ENCODE assay signal across 11 cellular contexts in the genomic region with DNA sequence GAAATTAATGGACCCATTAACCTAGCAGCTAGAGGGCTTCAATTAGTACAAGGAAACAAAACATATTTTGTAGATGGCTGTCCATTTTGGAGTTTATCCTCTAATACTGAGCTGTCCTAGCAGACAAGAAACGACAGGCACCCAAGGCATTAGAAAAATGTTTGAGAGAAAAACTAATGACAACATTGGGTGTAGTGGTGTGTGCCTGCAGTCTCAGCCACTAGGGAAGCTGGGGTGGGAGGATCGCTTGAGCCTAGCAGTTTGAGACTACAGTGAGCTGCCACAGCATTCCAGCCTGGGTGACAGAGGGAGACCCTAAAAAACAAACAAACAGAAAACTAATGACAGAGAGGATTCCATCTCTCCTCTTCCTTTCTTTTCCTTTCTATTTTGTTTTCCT. TPM values are rescaled to one million over a fixed set of nuclear protein-coding genes. Genes with fewer than 3 reads are reported as not detected.
DNase-seq lines count a peak whose midpoint lies in the region; ATAC-seq, FAIRE-seq and TF ChIP-seq lines count a peak whose summit lies in the region.
"Had no signal": no experiment of that assay in that cellular context is flagged by ENCODE, and none has a peak within 500 bp of the region (broad histone marks: within the 10 kb centered on the region; RNA-seq: fewer than 3 reads in every experiment).

No MANE protein-coding gene starts in this region.

- intact Hi-C loops in colonic mucosa (cut with DNase I) (no loop called here), upper lobe of right lung (cut with DNase I) (loop anchor here (10.0 kb wide), 1 partner anchor 64 kb away; no protein-coding TSS in a partner anchor)

- no peak overlapping the region for H2BK120ac ChIP-seq in mesendoderm (ENCODE audit: low read depth, low read length)

- no peak overlapping the region for H2BK15ac ChIP-seq in mesendoderm (replicated peaks; ENCODE audit: low read depth)

- peak overlapping the region; percentile 66 for H3K27ac ChIP-seq in colonic mucosa
- no peak overlapping the region for H3K27ac ChIP-seq in mesendoderm (ENCODE audit: low read depth, low read length)
- H3K27ac ChIP-seq in upper lobe of right lung, result peak overlapping the region; percentile 82
- H3K27ac ChIP-seq: C4-2B had no signal

- H2AK5ac ChIP-seq in mesendoderm (ENCODE audit: low read length), result no peak overlapping the region

- H3K36me3 ChIP-seq in colonic mucosa (no peaks in the 10 kb centered on the region), mesendoderm (ENCODE audit: control insufficient read depth, insufficient read depth, low read length) (no peaks in the 10 kb centered on the region), upper lobe of right lung (no peaks in the 10 kb centered on the region)

- H3K27me3 Mint-ChIP-seq in activated naive CD4-positive, alpha-beta T cell treated with anti-CD3 and anti-CD28 coated beads, Interleukin-2, amount 10 ng/mL, durations not matched to agents 7 days and 5 days, result peaks cover 92% of the 10 kb centered on the region

- H3K4me1 Mint-ChIP-seq in activated naive CD4-positive, alpha-beta T cell treated with anti-CD3 and anti-CD28 coated beads, Interleukin-2, amount 10 ng/mL, durations not matched to agents 7 days and 5 days, result peaks cover 17% of the 10 kb centered on the region

- no peak overlapping the region for H3K9ac ChIP-seq in colonic mucosa (ENCODE audit: low read depth in 2 of 2, low read length in 2 of 2)
- H3K9ac ChIP-seq in mesendoderm (ENCODE audit: low read length), result no peak overlapping the region

- no peak for DNase-seq in activated naive CD4-positive, alpha-beta T cell treated with anti-CD3 and anti-CD28 coated beads, Interleukin-2, amount 10 ng/mL, durations not matched to agents 7 days and 5 days
- DNase-seq in activated naive CD4-positive, alpha-beta T cell treated with Interleukin-2 at 50 U/mL for 16 hours, result no peak
- DNase-seq in colonic mucosa (no peak), mesendoderm (no peak), upper lobe of right lung (no peak), RCC 7860 (ENCODE audit: low spot score) (no peak), NCI-H2171 (lab: John Stamatoyannopoulos, UW) (no peak)
- DNase-seq: activated CD4-positive, alpha-beta T cell treated with anti-CD3 and anti-CD28 coated beads, Interleukin-2, amount 50 U/mL, for 1 hour; NCI-H1105 had no signal

- CTCF ChIA-PET in activated naive CD4-positive, alpha-beta T cell treated with anti-CD3 and anti-CD28 coated beads, Interleukin-2, amount 10 ng/mL, durations not matched to agents 7 days and 5 days (lab: Charles Lee), result interaction anchor here (1.0 to 1.1 kb wide), 2 partner anchors 12 to 101 kb away, joined by 3 read pairs; no protein-coding TSS in a partner anchor

- no peak for FAIRE-seq in RCC 7860 (lab: Jason Lieb, UNC)

- H3K18ac ChIP-seq in mesendoderm (ENCODE audit: low read length), result no peak overlapping the region

- no peak overlapping the region for H3K23ac ChIP-seq in mesendoderm (ENCODE audit: low read length)

- peaks cover 3% of the 10 kb centered on the region for H3K36me3 Mint-ChIP-seq in activated naive CD4-positive, alpha-beta T cell treated with anti-CD3 and anti-CD28 coated beads, Interleukin-2, amount 10 ng/mL, durations not matched to agents 7 days and 5 days

- no peak overlapping the region for H4K5ac ChIP-seq in mesendoderm (ENCODE audit: low read length)

- no peak for ATAC-seq in upper lobe of right lung
- ATAC-seq in GM18498 (IDR thresholded peaks at IDR 0.05; ENCODE audit: unreplicated experiment), result no peak

- H3K79me2 ChIP-seq in mesendoderm (ENCODE audit: control insufficient read depth, insufficient read depth, low read length), result no peaks in the 10 kb centered on the region

- no peak overlapping the region for H3K4me2 ChIP-seq in mesendoderm (ENCODE audit: low read length)

- H3K79me1 ChIP-seq in mesendoderm (ENCODE audit: low read length), result no peaks in the 10 kb centered on the region

- H3K9me3 ChIP-seq in colonic mucosa, result no peaks in the 10 kb centered on the region
- no peaks in the 10 kb centered on the region for H3K9me3 ChIP-seq in upper lobe of right lung

- no peaks in the 10 kb centered on the region for H3K4me1 ChIP-seq in colonic mucosa
- no peaks in the 10 kb centered on the region for H3K4me1 ChIP-seq in mesendoderm (ENCODE audit: control insufficient read depth, low read depth, low read length)
- peaks cover 8% of the 10 kb centered on the region for H3K4me1 ChIP-seq in upper lobe of right lung

- TF ChIP-seq CTCF in colonic mucosa (IDR thresholded peaks at IDR 0.05) (no peak), upper lobe of right lung (IDR thresholded peaks at IDR 0.05) (peak; percentile 5)

- no peak overlapping the region for H2BK5ac ChIP-seq in mesendoderm (ENCODE audit: low read length)

- H3K27ac Mint-ChIP-seq in activated naive CD4-positive, alpha-beta T cell treated with anti-CD3 and anti-CD28 coated beads, Interleukin-2, amount 10 ng/mL, durations not matched to agents 7 days and 5 days, result no peak overlapping the region

- H3K27me3 ChIP-seq in colonic mucosa, result peaks cover 30% of the 10 kb centered on the region
- H3K27me3 ChIP-seq in mesendoderm (ENCODE audit: insufficient read depth, low read length, poor library complexity), result peaks cover 7% of the 10 kb centered on the region
- peaks cover 14% of the 10 kb centered on the region for H3K27me3 ChIP-seq in upper lobe of right lung

- H4K8ac ChIP-seq in mesendoderm (ENCODE audit: low read depth, low read length), result no peak overlapping the region

- peak overlapping the region; percentile 51 for H3K4me3 ChIP-seq in colonic mucosa
- no peak overlapping the region for H3K4me3 ChIP-seq in mesendoderm (ENCODE audit: low read length)
- peak overlapping the region; percentile 72 for H3K4me3 ChIP-seq in upper lobe of right lung

- peak overlapping the region; percentile 42 for H3K4me3 Mint-ChIP-seq in activated naive CD4-positive, alpha-beta T cell treated with anti-CD3 and anti-CD28 coated beads, Interleukin-2, amount 10 ng/mL, durations not matched to agents 7 days and 5 days

- no peak overlapping the region for H3K4ac ChIP-seq in mesendoderm (ENCODE audit: low read depth, low read length)

- H3K56ac ChIP-seq in mesendoderm (ENCODE audit: low read length), result peak overlapping the region; percentile 88

- no CpG with 5 or more reads among the region's 2 CpGs for WGBS in mesendoderm (ENCODE audit: extremely low coverage, insufficient coverage, low lambda C conversion rate)

- no peaks in the 10 kb centered on the region for H3K9me3 Mint-ChIP-seq in activated naive CD4-positive, alpha-beta T cell treated with anti-CD3 and anti-CD28 coated beads, Interleukin-2, amount 10 ng/mL, durations not matched to agents 7 days and 5 days

RNA-seq across cellular contexts. Expression of gene A4GALT, which starts 1.5 kb away (rescaled TPM):
- total RNA-seq in colonic mucosa (1 to 10 TPM; 2.7 to 8.7 TPM), upper lobe of right lung (25.7 TPM)
- 5.9 TPM for polyA plus RNA-seq in mesendoderm (2013, experiment 1 of 2)
- 5.8 TPM for polyA plus RNA-seq in mesendoderm (2013, experiment 2 of 2)
